ENCODE assay signal across 16 cellular contexts in the genomic region with DNA sequence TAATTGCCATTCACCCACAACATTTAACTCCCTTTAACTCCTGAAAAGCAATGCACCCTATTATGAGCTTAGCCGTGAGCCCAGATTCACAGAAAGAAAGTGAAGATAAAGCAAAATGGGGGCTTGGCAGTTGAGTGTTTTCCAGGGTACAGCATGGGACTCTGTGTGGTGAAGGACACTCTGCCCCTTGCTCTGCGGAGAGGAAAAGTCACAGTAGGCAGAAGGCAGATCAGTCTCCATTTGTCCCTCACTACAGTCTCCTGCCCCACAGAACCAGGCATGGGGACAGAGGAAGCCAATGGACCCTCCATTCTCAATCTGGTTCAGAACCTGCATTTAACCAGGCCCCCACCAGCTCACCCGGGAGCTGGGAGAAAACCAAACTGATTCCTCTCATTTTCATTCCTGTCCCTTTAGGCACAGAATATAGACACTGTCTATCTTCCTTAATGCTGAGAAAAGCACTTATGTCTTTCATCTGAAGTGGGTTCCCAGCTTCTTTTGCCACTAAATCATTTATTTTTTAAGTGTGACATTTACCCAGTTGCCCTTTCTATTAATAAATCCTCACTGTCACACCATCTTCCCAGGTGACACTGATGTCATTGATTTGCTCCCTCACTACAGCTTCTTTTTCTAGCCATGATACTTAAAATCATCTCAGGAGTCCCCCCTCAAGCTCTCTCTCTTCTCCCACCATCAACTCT. TPM values are rescaled to one million over a fixed set of nuclear protein-coding genes. Genes with fewer than 3 reads are reported as not detected.
A peak's percentile ranks its signal among the peaks of the same experiment; 100 is the strongest.
DNase-seq lines count a peak whose midpoint lies in the region; ATAC-seq, FAIRE-seq and TF ChIP-seq lines count a peak whose summit lies in the region.
"Had no signal": no experiment of that assay in that cellular context is flagged by ENCODE, and none has a peak within 500 bp of the region (broad histone marks: within the 10 kb centered on the region; RNA-seq: fewer than 3 reads in every experiment).

No MANE protein-coding gene starts in this region.

- no peak overlapping the region for H3K4me3 ChIP-seq in A549
- no peak overlapping the region for H3K4me3 ChIP-seq in HCT116 (replicated peaks in 1 of 2; ENCODE audit: low read depth in 1 of 2, low read length in 2 of 2)
- H3K4me3 ChIP-seq in neuronal stem cell (ENCODE audit: low read length in 2 of 2), result no peak overlapping the region

- H3K14ac ChIP-seq in neuronal stem cell (ENCODE audit: low read length), result no peak overlapping the region

- 91% methylated on average over 3 of the region's 3 CpGs for WGBS in A549 (ENCODE audit: missing lambda C conversion rate)
- no CpG with 5 or more reads among the region's 3 CpGs for WGBS in neuronal stem cell (ENCODE audit: extremely low coverage in 2 of 2, insufficient read length in 2 of 2, insufficient replicate concordance in 1 of 2), 2 donors

- peak overlapping the region; percentile 27 for H2AK5ac ChIP-seq in neuronal stem cell (ENCODE audit: low read depth, low read length)

- H3K23ac ChIP-seq in neuronal stem cell (ENCODE audit: low read depth, low read length, poor library complexity), result no peak overlapping the region

- H2BK15ac ChIP-seq in neuronal stem cell (ENCODE audit: low read length), result no peak overlapping the region

- H3K27ac Mint-ChIP-seq in chondrocyte (ENCODE audit: unreplicated experiment), result peak overlapping the region; percentile 68
- H3K27ac Mint-ChIP-seq: activated CD4-positive, alpha-beta T cell treated with anti-CD3 and anti-CD28 coated beads, Interleukin-2, amount 10 ng/mL, durations not matched to agents 24 days and 14 days had no signal

- H2BK5ac ChIP-seq in neuronal stem cell (ENCODE audit: low read length), result no peak overlapping the region

- H4K20me1 ChIP-seq in HCT116 (ENCODE audit: insufficient read depth), result no peaks in the 10 kb centered on the region

- H3K4me1 ChIP-seq in A549, result peaks cover 21% of the 10 kb centered on the region
- peaks cover 10 to 21% of the 10 kb centered on the region in 2 experiments; a peak in 3 of 4 replicates for H3K4me1 ChIP-seq in HCT116 (ENCODE audit: control insufficient read depth in 1 of 2, insufficient read depth in 2 of 2, low read length in 2 of 2)
- peaks cover 0 to 6% of the 10 kb centered on the region in 2 donors for H3K4me1 ChIP-seq in neuronal stem cell (ENCODE audit: control insufficient read depth in 2 of 2, insufficient read depth in 1 of 2, low read depth in 1 of 2, low read length in 2 of 2)

- no TSS peak for BruUV-seq in HCT116 (replicated peaks; lab: Mats Ljungman, UMichigan)

- no peaks in the 10 kb centered on the region for H3K79me1 ChIP-seq in neuronal stem cell (ENCODE audit: low read depth, low read length)

- no peaks in the 10 kb centered on the region for H3K79me2 ChIP-seq in HCT116 (ENCODE audit: insufficient read depth, low read length)

- peaks cover 10% of the 10 kb centered on the region for H3K4me1 Mint-ChIP-seq in chondrocyte (ENCODE audit: low read depth)
- H3K4me1 Mint-ChIP-seq: activated CD4-positive, alpha-beta T cell treated with anti-CD3 and anti-CD28 coated beads, Interleukin-2, amount 10 ng/mL, durations not matched to agents 24 days and 14 days had no signal

- TF ChIP-seq POLR2A in A549 (IDR thresholded peaks at IDR 0.05; ENCODE audit: low read length), result no peak
- no peak for TF ChIP-seq POLR2A in HCT116 (IDR thresholded peaks at IDR 0.05; ENCODE audit: borderline replicate concordance, extremely low read depth, insufficient read depth, insufficient read length)

- H4K91ac ChIP-seq in neuronal stem cell (ENCODE audit: low read depth, low read length, poor library complexity), result no peak overlapping the region

- H3K36me3 ChIP-seq in HCT116 (ENCODE audit: control insufficient read depth in 1 of 2, insufficient read depth in 2 of 2, low read length in 2 of 2), result no peaks in the 10 kb centered on the region
- H3K36me3 ChIP-seq in neuronal stem cell (replicated peaks in 1 of 2; ENCODE audit: control insufficient read depth in 2 of 2, insufficient read depth in 2 of 2, low read length in 2 of 2), result no peaks in the 10 kb centered on the region

- H3K9me2 ChIP-seq in HCT116 (ENCODE audit: insufficient read depth), result no peaks in the 10 kb centered on the region

- intact Hi-C loops in HCT116 (cut with micrococcal nuclease), result no loop called here

- no peak overlapping the region for H3K4me3 Mint-ChIP-seq in chondrocyte (ENCODE audit: unreplicated experiment)
- H3K4me3 Mint-ChIP-seq: activated CD4-positive, alpha-beta T cell treated with anti-CD3 and anti-CD28 coated beads, Interleukin-2, amount 10 ng/mL, durations not matched to agents 24 days and 14 days had no signal

- no peaks in the 10 kb centered on the region for H3K36me3 Mint-ChIP-seq in chondrocyte (ENCODE audit: low read depth)

- H3K27ac ChIP-seq in A549 (peak overlapping the region; percentile 45 to 62; a peak in 4 of 6 replicates), HCT116 (ENCODE audit: low read depth, low read length) (no peak overlapping the region), neuronal stem cell (replicated peaks; ENCODE audit: low read length) (no peak overlapping the region)

- H3K18ac ChIP-seq in neuronal stem cell (ENCODE audit: low read length), result peak overlapping the region; percentile 74

- peak; percentile 27 to 37; a peak in 3 of 6 replicates for ATAC-seq in A549
- ATAC-seq in HCT116, result no peak
- ATAC-seq in HG03378 (IDR thresholded peaks at IDR 0.05; ENCODE audit: unreplicated experiment), result no peak

- H2BK12ac ChIP-seq in neuronal stem cell (ENCODE audit: low read length), result no peak overlapping the region

- CTCF ChIA-PET in A549 (lab: Yijun Ruan, JAX) (interaction anchor here (1.0 to 1.6 kb wide), 2 partner anchors 29 to 72 kb away, joined by 3 to 6 read pairs; no protein-coding TSS in a partner anchor), HCT116 (lab: Charles Lee) (no interaction called here)

- H3K4me2 ChIP-seq in A549 (peak overlapping the region; percentile 70), HCT116 (ENCODE audit: low read length) (peak overlapping the region; percentile 35), neuronal stem cell (ENCODE audit: insufficient read depth, low read length, poor library complexity, severe bottlenecking) (no peak overlapping the region)

- no peak for FAIRE-seq in A549 (lab: Jason Lieb, UNC)

- TF ChIP-seq EP300 in A549 (IDR thresholded peaks at IDR 0.05), result no peak

- H3K4ac ChIP-seq in neuronal stem cell (ENCODE audit: low read length), result no peak overlapping the region

- H3K27me3 ChIP-seq in HCT116 (ENCODE audit: insufficient read depth, low read length) (no peaks in the 10 kb centered on the region), neuronal stem cell (ENCODE audit: control insufficient read depth in 3 of 3, insufficient read depth in 3 of 3, low read depth in 1 of 3, low read length in 3 of 3) (no peaks in the 10 kb centered on the region)

- H4K8ac ChIP-seq in neuronal stem cell (ENCODE audit: low read depth, low read length), result no peak overlapping the region

- RAD21 ChIA-PET in HCT116 (lab: Charles Lee; ENCODE audit: low non-redundant PET in 1 of 2, low total read pairs in 2 of 2, uncharacterized antibody in 2 of 2, unreplicated experiment in 2 of 2), result no interaction called here

- H3K9me3 ChIP-seq in A549 (no peaks in the 10 kb centered on the region), HCT116 (ENCODE audit: control insufficient read depth in 1 of 2, insufficient read depth in 1 of 2, low read depth in 1 of 2, low read length in 2 of 2) (no peaks in the 10 kb centered on the region), neuronal stem cell (replicated peaks in 1 of 2; ENCODE audit: control insufficient read depth in 2 of 2, insufficient read depth in 1 of 2, low read depth in 1 of 2, low read length in 2 of 2) (no peaks in the 10 kb centered on the region)

- H3K27me3 Mint-ChIP-seq in chondrocyte (ENCODE audit: low read depth), result no peaks in the 10 kb centered on the region

- POLR2A ChIA-PET in A549 (lab: Yijun Ruan, JAX) (no interaction called here), HCT116 (lab: Charles Lee) (no interaction called here)

- DNase-seq in A549 (ENCODE audit: low read depth in 1 of 2, low spot score in 1 of 2) (no peak), HCT116 (ENCODE audit: low read depth, low spot score) (no peak), chondrocyte (ENCODE audit: low spot score) (no peak), neuronal stem cell (ENCODE audit: low spot score) (no peak), GF-D8 (lab: John Stamatoyannopoulos, UW) (no peak), SK-N-DZ (ENCODE audit: low spot score) (no peak), NCI-H446 (lab: John Stamatoyannopoulos, UW) (no peak)
- DNase-seq: activated CD4-positive, alpha-beta T cell treated with anti-CD3 and anti-CD28 coated beads, Interleukin-2, amount 10 ng/mL, durations not matched to agents 24 days and 14 days; activated effector memory CD4-positive, alpha-beta T cell treated with anti-CD3 and anti-CD28 coated beads, Interleukin-2, amount 50 U/mL, for 16 hours; cortex of kidney; Kasumi-1; NCI-H1105; NCI-H748 treated with DMSO at 0.1 percent for 48 hours; occipital lobe; stimulated activated CD4-positive, alpha-beta T cell treated with anti-CD3 and anti-CD28 coated beads, Interleukin-2, amount 100 ng/mL, for 48 hours had no signal

- TF ChIP-seq CTCF in A549 (IDR thresholded peaks at IDR 0.05) (no peak), HCT116 (IDR thresholded peaks at IDR 0.05 in 2 of 3, conservative IDR thresholded peaks at IDR 0.05 in 1 of 3; ENCODE audit: borderline replicate concordance in 1 of 3, insufficient read depth in 1 of 3, low read depth in 2 of 3, low read length in 2 of 3) (no peak), chondrocyte (IDR thresholded peaks at IDR 0.05) (no peak)

- H2BK120ac ChIP-seq in neuronal stem cell (ENCODE audit: low read depth, low read length), result no peak overlapping the region

- no peaks in the 10 kb centered on the region for H3K9me3 Mint-ChIP-seq in chondrocyte (ENCODE audit: low read depth)
- H3K9me3 Mint-ChIP-seq: activated CD4-positive, alpha-beta T cell treated with anti-CD3 and anti-CD28 coated beads, Interleukin-2, amount 10 ng/mL, durations not matched to agents 24 days and 14 days had no signal

- H2AFZ ChIP-seq in HCT116 (ENCODE audit: low read depth, low read length, poor library complexity, severe bottlenecking) (no peak overlapping the region), neuronal stem cell (ENCODE audit: low read length) (no peak overlapping the region)

- H3K9ac ChIP-seq in HCT116 (ENCODE audit: low read length), result no peak overlapping the region
- H3K9ac ChIP-seq in neuronal stem cell (ENCODE audit: low read depth, low read length, poor library complexity), result no peak overlapping the region

- TF ChIP-seq RAD21 in A549 (conservative IDR thresholded peaks at IDR 0.05 in 1 of 2, IDR thresholded peaks at IDR 0.05 in 1 of 2) (no peak), HCT116 (IDR thresholded peaks at IDR 0.05; ENCODE audit: low read depth) (no peak)

RNA-seq across cellular contexts. Expression of a gene that starts 30.7 kb away (rescaled TPM):
- 1.9 and 2.0 TPM in 2 replicates for polyA plus RNA-seq in A549 (2011; rRNA removed)
- 0.17 and 0.19 TPM in 2 replicates for polyA plus RNA-seq in A549 (2012; cell fraction: cytosol; rRNA removed)
- polyA plus RNA-seq in A549 (2012; cell fraction: nucleus; rRNA removed), result 0.08 and 0.10 TPM in 2 replicates
- 0.42 to 0.48 TPM (median 0.46 TPM) in 3 replicates for polyA plus RNA-seq in A549 (2017; fragmentation: RNase III; extraction: RNeasy Plus Mini Kit Qiagen cat#74134 plus additional on column Dnase treatment)
- polyA minus RNA-seq in A549 (2011; rRNA and poly(A)+ RNA removed), result 0.68 and 0.79 TPM in 2 replicates
- 5.2 TPM for total RNA-seq in HCT116 (2021; ENCODE audit: unreplicated experiment)
- polyA plus RNA-seq in HCT116 (2012), result 1.4 and 1.5 TPM in 2 replicates
- total RNA-seq in chondrocyte, result 2.7 to 2.9 TPM (median 2.8 TPM) in 3 replicates
- 21.6 TPM for polyA plus RNA-seq in neuronal stem cell (2013, experiment 1 of 2)
- polyA plus RNA-seq in neuronal stem cell (2013, experiment 2 of 2), result 21.4 TPM
- polyA plus RNA-seq in SK-N-DZ (2014; cell fraction: cytosol; rRNA removed), result 16.0 and 18.1 TPM in 2 replicates
- 9.7 and 12.4 TPM in 2 replicates for polyA plus RNA-seq in SK-N-DZ (2014; cell fraction: nucleus; rRNA removed)

Comparison
In these comparisons a context has a peak if more than half of its experiments do, and no peak if none do; other contexts are left out.
1. ATAC-seq: peak in A549 (2 of 2); none in HCT116 (single experiment) and HG03378 (single experiment).
2. H3K27ac ChIP-seq: peak in A549 (2 of 2); none in HCT116 (single experiment) and neuronal stem cell (single experiment).